Comparison of ENCODE assay signal across 23 cellular contexts in the genomic region with DNA sequence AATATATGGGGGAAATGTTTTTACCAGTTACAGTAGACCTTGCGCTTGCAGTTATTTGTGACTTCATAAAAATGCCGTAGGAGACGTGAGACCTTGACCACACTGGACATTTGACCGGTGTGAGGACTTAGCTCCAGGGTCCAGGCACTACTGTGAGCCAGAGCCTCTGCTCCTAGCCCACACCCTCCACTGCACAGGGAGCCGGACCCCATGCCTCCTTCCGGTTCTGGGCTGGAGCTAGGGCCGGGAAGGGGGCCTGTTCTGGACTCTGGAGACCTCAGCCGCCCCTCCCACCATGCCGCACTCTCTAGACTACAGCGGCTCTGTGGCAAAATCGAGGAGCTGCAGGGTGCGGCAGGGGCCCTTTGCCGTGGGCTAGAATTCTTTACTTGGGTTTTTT.
"Had no signal": no experiment of that assay in that cellular context is flagged by ENCODE, and none has a peak within 500 bp of the region (broad histone marks: within the 10 kb centered on the region; RNA-seq: fewer than 3 reads in every experiment).

No MANE protein-coding gene starts in this region.

- H3K9me3 Mint-ChIP-seq: activated CD4-positive, alpha-beta memory T cell treated with anti-CD3 and anti-CD28 coated beads for 36 hours; activated CD4-positive, alpha-beta T cell treated with anti-CD3 and anti-CD28 coated beads, Interleukin-2, amount 10 ng/mL, durations not matched to agents 24 days and 14 days; activated naive CD4-positive, alpha-beta T cell treated with anti-CD3 and anti-CD28 coated beads, Interleukin-2, amount 10 ng/mL, durations not matched to agents 7 days and 5 days; activated T-helper 1 cell treated with anti-CD3 and anti-CD28 coated beads, Interleukin-12 subunit alpha, Interleukin-12 subunit beta, Interleukin-2, Interleukin-4 antibody, amounts not matched to agents 30 ng/mL and 10 ng/mL and 1 ng/mL, durations not matched to agents 14 hours and 24 hours and 36 hours; naive B cell; stimulated activated naive CD8-positive, alpha-beta T cell treated with anti-CD3 and anti-CD28 coated beads, Interleukin-15, Interleukin-2, amounts not matched to agents 100 ng/mL and 50 ng/mL, for 24 hours had no signal

- DNase-seq: activated CD4-positive, alpha-beta memory T cell treated with anti-CD3 and anti-CD28 coated beads for 36 hours; activated CD4-positive, alpha-beta T cell treated with anti-CD3 and anti-CD28 coated beads, Interleukin-2, amount 10 ng/mL, durations not matched to agents 24 days and 14 days; activated CD8-positive, alpha-beta memory T cell treated with anti-CD3 and anti-CD28 coated beads, Interleukin-2, amount 50 U/mL, for 4 hours; activated gamma-delta T cell; activated naive CD4-positive, alpha-beta T cell treated with anti-CD3 and anti-CD28 coated beads, Interleukin-2, amount 10 ng/mL, durations not matched to agents 7 days and 5 days; activated T-cell treated with anti-CD3 and anti-CD28 coated beads, Interleukin-2, amount 50 U/mL, for 1 hour; amygdala; central memory CD4-positive, alpha-beta T cell; foreskin fibroblast; left ventricle myocardium inferior; naive B cell; stimulated activated CD4-positive, alpha-beta T cell treated with anti-CD3 and anti-CD28 coated beads, Interleukin-2, amount 100 ng/mL, for 48 hours; T-helper 9 cell had no signal

- H3K4me3 ChIP-seq: breast epithelium, left ventricle myocardium inferior, neural progenitor cell, thoracic aorta, upper lobe of left lung, vagina had no signal

- H3K9me3 ChIP-seq: breast epithelium, left ventricle myocardium inferior, thoracic aorta, upper lobe of left lung, vagina had no signal

- H3K36me3 ChIP-seq: breast epithelium, left ventricle myocardium inferior, neural progenitor cell, vagina had no signal

- H3K27ac Mint-ChIP-seq: activated CD4-positive, alpha-beta memory T cell treated with anti-CD3 and anti-CD28 coated beads for 36 hours; activated naive CD4-positive, alpha-beta T cell treated with anti-CD3 and anti-CD28 coated beads, Interleukin-2, amount 10 ng/mL, durations not matched to agents 7 days and 5 days; activated T-helper 1 cell treated with anti-CD3 and anti-CD28 coated beads, Interleukin-12 subunit alpha, Interleukin-12 subunit beta, Interleukin-2, Interleukin-4 antibody, amounts not matched to agents 30 ng/mL and 10 ng/mL and 1 ng/mL, durations not matched to agents 14 hours and 24 hours and 36 hours; neural progenitor cell; stimulated activated naive CD8-positive, alpha-beta T cell treated with anti-CD3 and anti-CD28 coated beads, Interleukin-15, Interleukin-2, amounts not matched to agents 100 ng/mL and 50 ng/mL, for 24 hours had no signal

- H3K4me2 ChIP-seq: neural progenitor cell had no signal

- H3K27me3 ChIP-seq: breast epithelium, neural progenitor cell, upper lobe of left lung, vagina had no signal

- H3K4me3 Mint-ChIP-seq: activated CD4-positive, alpha-beta memory T cell treated with anti-CD3 and anti-CD28 coated beads for 36 hours; activated CD4-positive, alpha-beta T cell treated with anti-CD3 and anti-CD28 coated beads, Interleukin-2, amount 10 ng/mL, durations not matched to agents 24 days and 14 days; activated naive CD4-positive, alpha-beta T cell treated with anti-CD3 and anti-CD28 coated beads, Interleukin-2, amount 10 ng/mL, durations not matched to agents 7 days and 5 days; activated T-helper 1 cell treated with anti-CD3 and anti-CD28 coated beads, Interleukin-12 subunit alpha, Interleukin-12 subunit beta, Interleukin-2, Interleukin-4 antibody, amounts not matched to agents 30 ng/mL and 10 ng/mL and 1 ng/mL, durations not matched to agents 14 hours and 24 hours and 36 hours; stimulated activated naive CD8-positive, alpha-beta T cell treated with anti-CD3 and anti-CD28 coated beads, Interleukin-15, Interleukin-2, amounts not matched to agents 100 ng/mL and 50 ng/mL, for 24 hours had no signal

- H3K9ac ChIP-seq: neural progenitor cell had no signal

- H3K27me3 Mint-ChIP-seq: activated CD4-positive, alpha-beta memory T cell treated with anti-CD3 and anti-CD28 coated beads for 36 hours; activated CD4-positive, alpha-beta T cell treated with anti-CD3 and anti-CD28 coated beads, Interleukin-2, amount 10 ng/mL, durations not matched to agents 24 days and 14 days; activated naive CD4-positive, alpha-beta T cell treated with anti-CD3 and anti-CD28 coated beads, Interleukin-2, amount 10 ng/mL, durations not matched to agents 7 days and 5 days; naive B cell; stimulated activated naive CD8-positive, alpha-beta T cell treated with anti-CD3 and anti-CD28 coated beads, Interleukin-15, Interleukin-2, amounts not matched to agents 100 ng/mL and 50 ng/mL, for 24 hours had no signal

- ATAC-seq: activated CD4-positive, CD25-positive, alpha-beta regulatory T cell treated with anti-CD3 and anti-CD28 coated beads, Interleukin-2, amount 50 U/mL, for 24 hours; esophagus mucosa had no signal

- H3K36me3 Mint-ChIP-seq: activated CD4-positive, alpha-beta memory T cell treated with anti-CD3 and anti-CD28 coated beads for 36 hours; naive B cell had no signal

- H2AFZ ChIP-seq: neural progenitor cell had no signal

- H3K27ac ChIP-seq: breast epithelium, left ventricle myocardium inferior, neural progenitor cell, thoracic aorta, vagina, VCaP had no signal
